In genomic region chr7:55152490-55152889, GRCh38 we compare ENCODE assay signal across 24 cellular contexts.
A peak's percentile ranks its signal among the peaks of the same experiment; 100 is the strongest.
DNase-seq lines count a peak whose midpoint lies in the region; ATAC-seq, FAIRE-seq and TF ChIP-seq lines count a peak whose summit lies in the region.
"Had no signal": no experiment of that assay in that cellular context is flagged by ENCODE, and none has a peak within 500 bp of the region (broad histone marks: within the 10 kb centered on the region; RNA-seq: fewer than 3 reads in every experiment).

No MANE protein-coding gene starts in this region.

- CTCF ChIA-PET in OCI-LY7 (lab: Charles Lee; ENCODE audit: unreplicated experiment) = no interaction called here
- CTCF ChIA-PET in activated naive CD4-positive, alpha-beta T cell treated with anti-CD3 and anti-CD28 coated beads for 36 hours (lab: Charles Lee) = no interaction called here

- no peaks in the 10 kb centered on the region for H3K27me3 ChIP-seq in BLaER1 treated with 17β-estradiol and CSF1 and Interleukin-3, amounts not matched to agents 10 nM and 100 nM
- H3K27me3 ChIP-seq in neuronal stem cell (ENCODE audit: control insufficient read depth in 3 of 3, insufficient read depth in 3 of 3, low read depth in 1 of 3, low read length in 3 of 3) = no peaks in the 10 kb centered on the region
- H3K27me3 ChIP-seq in upper lobe of right lung = no peaks in the 10 kb centered on the region
- H3K27me3 ChIP-seq: SJCRH30 had no signal

- H3K36me3 Mint-ChIP-seq in chondrocyte (ENCODE audit: low read depth) = peaks cover 26% of the 10 kb centered on the region
- H3K36me3 Mint-ChIP-seq in activated naive CD4-positive, alpha-beta T cell treated with anti-CD3 and anti-CD28 coated beads for 36 hours (ENCODE audit: low read depth) = no peaks in the 10 kb centered on the region
- H3K36me3 Mint-ChIP-seq: CD4-positive, alpha-beta memory T cell had no signal

- no peaks in the 10 kb centered on the region for H3K79me1 ChIP-seq in neuronal stem cell (ENCODE audit: low read depth, low read length)

- peaks cover 0 to 6% (median 0%) of the 10 kb centered on the region in 11 experiments; a peak in 1 of 22 replicates for H3K9me3 ChIP-seq in BLaER1 treated with 17β-estradiol and CSF1 and Interleukin-3, amounts not matched to agents 10 nM and 100 nM (replicated peaks in 1 of 11)
- H3K9me3 ChIP-seq in OCI-LY7 (ENCODE audit: low read length) (no peaks in the 10 kb centered on the region), neuronal stem cell (replicated peaks in 1 of 2; ENCODE audit: control insufficient read depth in 2 of 2, insufficient read depth in 1 of 2, low read depth in 1 of 2, low read length in 2 of 2) (no peaks in the 10 kb centered on the region), upper lobe of right lung (no peaks in the 10 kb centered on the region)
- H3K9me3 ChIP-seq: A549, Caco-2, SJCRH30 had no signal

- H3K4me1 Mint-ChIP-seq in chondrocyte (ENCODE audit: low read depth) = peaks cover 17% of the 10 kb centered on the region
- no peaks in the 10 kb centered on the region for H3K4me1 Mint-ChIP-seq in activated naive CD4-positive, alpha-beta T cell treated with anti-CD3 and anti-CD28 coated beads for 36 hours (ENCODE audit: low read depth)
- H3K4me1 Mint-ChIP-seq: CD4-positive, alpha-beta memory T cell had no signal

- H3K9me2 ChIP-seq in OCI-LY7 (ENCODE audit: insufficient read depth, low read length) = no peaks in the 10 kb centered on the region

- H3K9ac ChIP-seq in BLaER1 treated with 17β-estradiol and CSF1 and Interleukin-3, amounts not matched to agents 10 nM and 100 nM = no peak overlapping the region
- H3K9ac ChIP-seq in neuronal stem cell (ENCODE audit: low read depth, low read length, poor library complexity) = no peak overlapping the region
- H3K9ac ChIP-seq: GM23248 had no signal

- POLR2A ChIA-PET in OCI-LY7 (lab: Charles Lee) = interaction anchor here (0.5 kb wide), 1 partner anchor 411 kb away, joined by 4 read pairs; no protein-coding TSS in a partner anchor

- no peak overlapping the region for H3K27ac Mint-ChIP-seq in chondrocyte (ENCODE audit: unreplicated experiment)
- no peak overlapping the region for H3K27ac Mint-ChIP-seq in activated naive CD4-positive, alpha-beta T cell treated with anti-CD3 and anti-CD28 coated beads for 36 hours
- H3K27ac Mint-ChIP-seq: CD4-positive, alpha-beta memory T cell had no signal

- no peaks in the 10 kb centered on the region for H3K79me2 ChIP-seq in OCI-LY7 (ENCODE audit: insufficient read depth, low read depth, low read length)

- H3K36me3 ChIP-seq in BLaER1 treated with 17β-estradiol and CSF1 and Interleukin-3, amounts not matched to agents 10 nM and 100 nM = no peaks in the 10 kb centered on the region
- H3K36me3 ChIP-seq in OCI-LY7 (ENCODE audit: insufficient read depth, low read length) (no peaks in the 10 kb centered on the region), neuronal stem cell (replicated peaks in 1 of 2; ENCODE audit: control insufficient read depth in 2 of 2, insufficient read depth in 2 of 2, low read length in 2 of 2) (peaks cover 0 to 45% of the 10 kb centered on the region in 2 donors), upper lobe of right lung (peaks cover 68% of the 10 kb centered on the region)
- H3K36me3 ChIP-seq: SJCRH30 had no signal

- no peak for ATAC-seq in upper lobe of right lung
- ATAC-seq: A549, HCT116, K562 had no signal

- no peak overlapping the region for H3K4ac ChIP-seq in neuronal stem cell (ENCODE audit: low read length)

- peak overlapping the region; percentile 83 for H2AFZ ChIP-seq in OCI-LY7 (ENCODE audit: low read length)
- H2AFZ ChIP-seq in neuronal stem cell (ENCODE audit: low read length) = no peak overlapping the region
- H2AFZ ChIP-seq: GM23248 had no signal

- no TSS peak for BruUV-seq in OCI-LY7 (replicated peaks; lab: Mats Ljungman, UMichigan)

- peaks cover 9 to 14% (median 10%) of the 10 kb centered on the region in 10 experiments; a peak in 19 of 20 replicates for H3K4me1 ChIP-seq in BLaER1 treated with 17β-estradiol and CSF1 and Interleukin-3, amounts not matched to agents 10 nM and 100 nM
- peaks cover 45% of the 10 kb centered on the region for H3K4me1 ChIP-seq in OCI-LY7 (ENCODE audit: insufficient read depth, low read length, poor library complexity, severe bottlenecking)
- peaks cover 2 to 4% of the 10 kb centered on the region in 2 donors for H3K4me1 ChIP-seq in neuronal stem cell (ENCODE audit: control insufficient read depth in 2 of 2, insufficient read depth in 1 of 2, low read depth in 1 of 2, low read length in 2 of 2)
- no peaks in the 10 kb centered on the region for H3K4me1 ChIP-seq in upper lobe of right lung
- H3K4me1 ChIP-seq: A549, Caco-2 had no signal

- no peaks in the 10 kb centered on the region for H3K27me3 Mint-ChIP-seq in chondrocyte (ENCODE audit: low read depth)
- H3K27me3 Mint-ChIP-seq in activated naive CD4-positive, alpha-beta T cell treated with anti-CD3 and anti-CD28 coated beads for 36 hours (ENCODE audit: low read depth) = peaks cover 8% of the 10 kb centered on the region

- no peak overlapping the region for H3K4me3 ChIP-seq in BLaER1 treated with 17β-estradiol and CSF1 and Interleukin-3, amounts not matched to agents 10 nM and 100 nM
- H3K4me3 ChIP-seq in OCI-LY7 (ENCODE audit: low read depth, low read length, poor library complexity, severe bottlenecking) (no peak overlapping the region), neuronal stem cell (ENCODE audit: low read length in 2 of 2) (no peak overlapping the region), upper lobe of right lung (no peak overlapping the region)
- H3K4me3 ChIP-seq: A549, GM23248, K562, SJCRH30 had no signal

- H3K4me3 Mint-ChIP-seq in chondrocyte (ENCODE audit: unreplicated experiment) = no peak overlapping the region
- H3K4me3 Mint-ChIP-seq in activated naive CD4-positive, alpha-beta T cell treated with anti-CD3 and anti-CD28 coated beads for 36 hours = no peak overlapping the region
- H3K4me3 Mint-ChIP-seq: CD4-positive, alpha-beta memory T cell had no signal

- TF ChIP-seq POLR2A in H54 (IDR thresholded peaks at IDR 0.05; ENCODE audit: low read depth, low read length) = 0 out of 2 replicates have a peak, but pooled peaks have one; percentile 17

- peak overlapping the region; percentile 42 for H3K18ac ChIP-seq in neuronal stem cell (ENCODE audit: low read length)

- no CpG with 5 or more reads among the region's 6 CpGs for WGBS in neuronal stem cell (ENCODE audit: extremely low coverage in 2 of 2, insufficient read length in 2 of 2, insufficient replicate concordance in 1 of 2), 2 donors

- no peak overlapping the region for H3K23ac ChIP-seq in neuronal stem cell (ENCODE audit: low read depth, low read length, poor library complexity)

- FAIRE-seq in H54 (lab: Jason Lieb, UNC) = no peak
- FAIRE-seq: A549, K562 had no signal

- no peak overlapping the region for H2AK5ac ChIP-seq in neuronal stem cell (ENCODE audit: low read depth, low read length)

- H4K8ac ChIP-seq in neuronal stem cell (ENCODE audit: low read depth, low read length) = no peak overlapping the region

- no peak overlapping the region for H2BK120ac ChIP-seq in neuronal stem cell (ENCODE audit: low read depth, low read length)

- peak overlapping the region; percentile 11 to 61 (median 52); a peak in 20 of 22 replicates for H3K4me2 ChIP-seq in BLaER1 treated with 17β-estradiol and CSF1 and Interleukin-3, amounts not matched to agents 10 nM and 100 nM
- peak overlapping the region; percentile 34 for H3K4me2 ChIP-seq in OCI-LY7 (ENCODE audit: low read length)
- H3K4me2 ChIP-seq in neuronal stem cell (ENCODE audit: insufficient read depth, low read length, poor library complexity, severe bottlenecking) = no peak overlapping the region
- H3K4me2 ChIP-seq: A549 had no signal

- intact Hi-C loops in OCI-LY7 (cut with micrococcal nuclease; ENCODE audit: unreplicated experiment) = no loop called here
- intact Hi-C loops in activated naive CD4-positive, alpha-beta T cell treated with anti-CD3 and anti-CD28 coated beads for 36 hours (cut with micrococcal nuclease) = no loop called here
- intact Hi-C loops in upper lobe of right lung (cut with DNase I) = no loop called here

- TF ChIP-seq CTCF in OCI-LY7 (conservative IDR thresholded peaks at IDR 0.05; ENCODE audit: low read length) (no peak), chondrocyte (IDR thresholded peaks at IDR 0.05) (no peak), upper lobe of right lung (IDR thresholded peaks at IDR 0.05) (no peak)

- no peaks in the 10 kb centered on the region; a peak in 1 of 22 replicates for H4K20me1 ChIP-seq in BLaER1 treated with 17β-estradiol and CSF1 and Interleukin-3, amounts not matched to agents 10 nM and 100 nM
- no peaks in the 10 kb centered on the region for H4K20me1 ChIP-seq in OCI-LY7 (ENCODE audit: insufficient read depth, low read length)

- no peak overlapping the region for H2BK15ac ChIP-seq in neuronal stem cell (ENCODE audit: low read length)

- no peak overlapping the region for H2BK5ac ChIP-seq in neuronal stem cell (ENCODE audit: low read length)

- peaks cover 4% of the 10 kb centered on the region for H3K9me3 Mint-ChIP-seq in chondrocyte (ENCODE audit: low read depth)
- H3K9me3 Mint-ChIP-seq in activated naive CD4-positive, alpha-beta T cell treated with anti-CD3 and anti-CD28 coated beads for 36 hours = no peaks in the 10 kb centered on the region

- no peak overlapping the region for H2BK12ac ChIP-seq in neuronal stem cell (ENCODE audit: low read length)

- no peak overlapping the region for H4K91ac ChIP-seq in neuronal stem cell (ENCODE audit: low read depth, low read length, poor library complexity)

- H3K27ac ChIP-seq in BLaER1 treated with 17β-estradiol and CSF1 and Interleukin-3, amounts not matched to agents 10 nM and 100 nM = no peak overlapping the region
- no peak overlapping the region for H3K27ac ChIP-seq in OCI-LY7 (ENCODE audit: low read depth, low read length, poor library complexity, severe bottlenecking)
- H3K27ac ChIP-seq in neuronal stem cell (replicated peaks; ENCODE audit: low read length) = no peak overlapping the region
- no peak overlapping the region for H3K27ac ChIP-seq in upper lobe of right lung
- H3K27ac ChIP-seq: A549, GM23248, SJCRH30 had no signal

- no peak for DNase-seq in H54 (ENCODE audit: insufficient read length, low spot score)
- peak; percentile 51 for DNase-seq in OCI-LY7 (ENCODE audit: low spot score)
- DNase-seq in neuronal stem cell (ENCODE audit: low spot score) = no peak
- no peak for DNase-seq in chondrocyte (ENCODE audit: low spot score)
- no peak for DNase-seq in activated naive CD4-positive, alpha-beta T cell treated with anti-CD3 and anti-CD28 coated beads for 36 hours
- DNase-seq in upper lobe of right lung = no peak
- no peak for DNase-seq in T-helper 9 cell
- DNase-seq: Caco-2; CD4-positive, alpha-beta memory T cell; DMS153; GDM1; GM23248; NCI-H1092; NCI-H1436; NCI-H187 treated with DMSO at 0.1 percent for 48 hours; NCI-H226; NCI-H510A treated with DMSO at 0.1 percent for 48 hours; NCI-H748 treated with DMSO at 0.1 percent for 48 hours; SJCRH30; T-helper 1 cell had no signal

- H3K14ac ChIP-seq in neuronal stem cell (ENCODE audit: low read length) = no peak overlapping the region
